In the genomic region with DNA sequence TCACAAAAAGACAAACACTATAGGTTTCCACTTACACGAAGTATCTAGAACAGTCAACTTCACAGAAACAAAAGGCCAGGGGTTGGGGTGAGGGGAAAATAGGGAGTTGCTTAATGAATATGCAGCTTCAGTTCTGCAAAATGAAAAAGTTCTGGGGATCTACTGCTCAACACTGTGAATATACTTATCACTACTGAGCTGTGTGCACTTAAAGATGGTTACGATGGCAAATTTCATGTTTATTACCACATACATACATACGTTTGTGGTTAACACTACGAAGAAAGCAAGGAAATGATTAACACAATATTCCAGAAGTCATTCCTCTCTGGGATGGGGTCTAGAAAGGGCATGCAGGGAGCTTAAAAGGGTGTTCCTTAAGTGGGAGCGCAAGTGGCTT, we compare ENCODE assay signal across 1 cellular context.
TF ChIP-seq lines count a peak whose summit lies in the region.

No MANE protein-coding gene starts in this region.

TF ChIP-seq in SK-N-SH, 30 proteins besides CTCF, POLR2A, EP300 and RAD21 (continued from another document):
- TF ChIP-seq, protein P1, sequence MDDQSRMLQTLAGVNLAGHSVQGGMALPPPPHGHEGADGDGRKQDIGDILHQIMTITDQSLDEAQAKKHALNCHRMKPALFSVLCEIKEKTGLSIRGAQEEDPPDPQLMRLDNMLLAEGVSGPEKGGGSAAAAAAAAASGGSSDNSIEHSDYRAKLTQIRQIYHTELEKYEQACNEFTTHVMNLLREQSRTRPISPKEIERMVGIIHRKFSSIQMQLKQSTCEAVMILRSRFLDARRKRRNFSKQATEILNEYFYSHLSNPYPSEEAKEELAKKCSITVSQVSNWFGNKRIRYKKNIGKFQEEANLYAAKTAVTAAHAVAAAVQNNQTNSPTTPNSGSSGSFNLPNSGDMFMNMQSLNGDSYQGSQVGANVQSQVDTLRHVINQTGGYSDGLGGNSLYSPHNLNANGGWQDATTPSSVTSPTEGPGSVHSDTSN (IDR thresholded peaks at IDR 0.05): no peak
- TF ChIP-seq FOXM1 (IDR thresholded peaks at IDR 0.05; ENCODE audit: low read depth) (no peak), GATA2 (CRISPR knock-in tag; IDR thresholded peaks at IDR 0.05) (no peak), SIN3A (IDR thresholded peaks at IDR 0.05; ENCODE audit: borderline replicate concordance, low read depth, low read length) (no peak), NFIC (IDR thresholded peaks at IDR 0.05; ENCODE audit: borderline replicate concordance) (no peak), EZH2phosphoT487 (IDR thresholded peaks at IDR 0.05; ENCODE audit: borderline replicate concordance, low read depth) (no peak), FOSL2 (IDR thresholded peaks at IDR 0.05; ENCODE audit: borderline replicate concordance, low read depth) (no peak), TEAD4 (IDR thresholded peaks at IDR 0.05; ENCODE audit: borderline replicate concordance, insufficient read depth) (no peak), FOXJ3 (CRISPR knock-in tag; IDR thresholded peaks at IDR 0.05) (no peak), YY1 (IDR thresholded peaks at IDR 0.05; ENCODE audit: low read depth) (no peak), RCOR1 (IDR thresholded peaks at IDR 0.05; ENCODE audit: low read length) (no peak)
